30 cellular contexts compared by ENCODE assay signal in the genomic region with DNA sequence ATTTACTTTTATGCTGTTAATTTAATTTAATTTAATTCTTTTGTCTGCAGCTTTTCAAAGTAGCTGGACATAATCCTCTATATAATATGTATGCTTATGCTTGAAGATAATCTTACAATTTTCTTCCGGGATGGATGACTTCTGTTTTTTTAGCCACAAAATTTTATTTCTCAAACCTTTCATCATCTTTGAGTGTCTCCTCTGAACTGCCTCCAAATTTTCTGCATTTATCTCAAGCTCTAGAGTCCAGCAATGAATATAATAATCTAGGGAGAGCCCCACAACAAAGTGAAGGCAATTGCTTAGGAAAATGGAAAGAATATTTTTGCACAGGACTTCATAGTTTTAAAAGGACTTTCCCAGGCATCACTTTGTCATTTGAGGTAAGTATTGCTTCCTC.
"Had no signal": no experiment of that assay in that cellular context is flagged by ENCODE, and none has a peak within 500 bp of the region (broad histone marks: within the 10 kb centered on the region; RNA-seq: fewer than 3 reads in every experiment).

No MANE protein-coding gene starts in this region.

- H3K4me1 ChIP-seq: Peyer's patch had no signal

- H3K4me3 ChIP-seq: Peyer's patch, SJSA1 had no signal

- H3K27me3 Mint-ChIP-seq: activated B cell treated with CpG ODN at 0.5 μM for 24 hours; activated naive CD8-positive, alpha-beta T cell treated with anti-CD3 and anti-CD28 coated beads for 36 hours; activated T-helper 17 cell treated with anti-CD3 and anti-CD28 coated beads, Interleukin-2, amount 50 U/mL, for 72 hours had no signal

- H3K27ac Mint-ChIP-seq: activated B cell treated with CpG ODN at 0.5 μM for 24 hours; activated CD4-positive, alpha-beta memory T cell treated with anti-CD3 and anti-CD28 coated beads, Interleukin-2, amount 10 ng/mL, durations not matched to agents 7 days and 5 days; activated naive CD8-positive, alpha-beta T cell treated with anti-CD3 and anti-CD28 coated beads for 36 hours; activated T-helper 17 cell treated with anti-CD3 and anti-CD28 coated beads, Interleukin-2, amount 50 U/mL, for 72 hours; T-helper 1 cell treated with Interleukin-12 subunit alpha and Interleukin-12 subunit beta and Interleukin-4 antibody, amounts not matched to agents 30 μg/mL and 1 μg/mL, for 36 hours; T-helper 2 cell treated with Interferon-gamma antibody and Interleukin-4, amounts not matched to agents 5 μg/mL and 100 μg/mL, for 36 hours had no signal

- DNase-seq: activated B cell treated with CpG ODN at 0.5 μM for 24 hours; activated CD4-positive, alpha-beta memory T cell treated with anti-CD3 and anti-CD28 coated beads, Interleukin-2, amount 10 ng/mL, durations not matched to agents 7 days and 5 days; activated CD4-positive, alpha-beta T cell treated with anti-CD3 and anti-CD28 coated beads for 4 hours; activated CD4-positive, CD25-positive, alpha-beta regulatory T cell treated with anti-CD3 and anti-CD28 coated beads, Interleukin-2, amount 50 U/mL, for 72 hours; activated CD8-positive, alpha-beta memory T cell treated with anti-CD3 and anti-CD28 coated beads for 24 hours; activated effector memory CD4-positive, alpha-beta T cell treated with anti-CD3 and anti-CD28 coated beads, Interleukin-2, amount 50 U/mL, for 16 hours; activated naive CD4-positive, alpha-beta T cell; activated naive CD4-positive, alpha-beta T cell treated with anti-CD3 and anti-CD28 coated beads, Interleukin-2, amount 50 U/mL, for 16 hours; activated naive CD8-positive, alpha-beta T cell treated with anti-CD3 and anti-CD28 coated beads for 36 hours; activated T-cell treated with anti-CD3 and anti-CD28 coated beads, Interleukin-2, amount 50 U/mL, for 1 hour; activated T-cell treated with anti-CD3 and anti-CD28 coated beads, Interleukin-2, amount 50 U/mL, for 72 hours; amniotic stem cell; aorta; brain microvascular endothelial cell; central memory CD4-positive, alpha-beta T cell; NCI-H1048; NCI-H1105 treated with DMSO at 0.1 percent for 48 hours; NCI-H1436; NCI-H1694 treated with DMSO at 0.1 percent for 48 hours; NCI-H2029; NCI-H345; NCI-H524 treated with DMSO at 0.1 percent for 48 hours; Peyer's patch; RPMI8226; SHP77 treated with DMSO at 0.1 percent for 48 hours had no signal

- H3K9me3 Mint-ChIP-seq: activated naive CD8-positive, alpha-beta T cell treated with anti-CD3 and anti-CD28 coated beads for 36 hours; activated T-helper 17 cell treated with anti-CD3 and anti-CD28 coated beads, Interleukin-2, amount 50 U/mL, for 72 hours; T-helper 2 cell treated with Interferon-gamma antibody and Interleukin-4, amounts not matched to agents 5 μg/mL and 100 μg/mL, for 36 hours had no signal

- ATAC-seq: activated T-cell treated with anti-CD3 and anti-CD28 coated beads, Interleukin-2, amount 50 U/mL, for 72 hours; activated T-helper 17 cell treated with anti-CD3 and anti-CD28 coated beads, Interleukin-2, amount 50 U/mL, for 72 hours had no signal

- H3K4me1 Mint-ChIP-seq: activated naive CD8-positive, alpha-beta T cell treated with anti-CD3 and anti-CD28 coated beads for 36 hours; activated T-helper 17 cell treated with anti-CD3 and anti-CD28 coated beads, Interleukin-2, amount 50 U/mL, for 72 hours had no signal

- H3K4me3 Mint-ChIP-seq: activated B cell treated with CpG ODN at 0.5 μM for 24 hours; activated CD4-positive, alpha-beta memory T cell treated with anti-CD3 and anti-CD28 coated beads, Interleukin-2, amount 10 ng/mL, durations not matched to agents 7 days and 5 days; activated naive CD8-positive, alpha-beta T cell treated with anti-CD3 and anti-CD28 coated beads for 36 hours; activated T-cell treated with anti-CD3 and anti-CD28 coated beads, Interleukin-2, amount 50 U/mL, for 72 hours; activated T-helper 17 cell treated with anti-CD3 and anti-CD28 coated beads, Interleukin-2, amount 50 U/mL, for 72 hours; T-helper 1 cell treated with Interleukin-12 subunit alpha and Interleukin-12 subunit beta and Interleukin-4 antibody, amounts not matched to agents 30 μg/mL and 1 μg/mL, for 36 hours; T-helper 2 cell treated with Interferon-gamma antibody and Interleukin-4, amounts not matched to agents 5 μg/mL and 100 μg/mL, for 36 hours had no signal

- H3K36me3 Mint-ChIP-seq: activated naive CD8-positive, alpha-beta T cell treated with anti-CD3 and anti-CD28 coated beads for 36 hours had no signal

- H3K36me3 ChIP-seq: brain microvascular endothelial cell, Peyer's patch, SJSA1 had no signal

- H3K9me3 ChIP-seq: Peyer's patch, SJSA1, SK-N-SH had no signal

- H3K27me3 ChIP-seq: brain microvascular endothelial cell, Peyer's patch, SJSA1 had no signal
